Comparison of ENCODE assay signal across 1 cellular context in the genomic region with DNA sequence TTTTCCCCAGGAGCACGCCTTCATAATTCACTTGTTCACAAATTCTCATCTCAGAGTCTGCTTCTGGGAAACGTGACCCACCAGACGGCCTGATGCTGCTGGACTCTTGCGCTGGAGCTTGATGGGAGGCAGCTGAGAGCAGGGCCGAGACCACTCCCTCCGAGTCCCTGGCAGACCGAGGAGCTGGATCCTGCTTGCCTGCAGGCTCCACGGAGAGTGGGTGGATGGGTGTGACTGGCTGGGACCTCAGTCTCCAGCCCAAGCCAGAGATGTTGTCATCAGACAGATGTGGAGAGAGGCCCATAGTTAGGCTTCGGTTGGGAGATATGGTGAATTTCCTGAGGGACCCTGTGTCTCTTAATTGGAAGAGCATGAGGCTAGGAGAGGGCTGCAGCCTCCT.
TF ChIP-seq lines count a peak whose summit lies in the region.

No MANE protein-coding gene starts in this region.

TF ChIP-seq in WTC11, 78 proteins besides CTCF, POLR2A, EP300 and RAD21 (continued from another document):
- TF ChIP-seq, protein P1, sequence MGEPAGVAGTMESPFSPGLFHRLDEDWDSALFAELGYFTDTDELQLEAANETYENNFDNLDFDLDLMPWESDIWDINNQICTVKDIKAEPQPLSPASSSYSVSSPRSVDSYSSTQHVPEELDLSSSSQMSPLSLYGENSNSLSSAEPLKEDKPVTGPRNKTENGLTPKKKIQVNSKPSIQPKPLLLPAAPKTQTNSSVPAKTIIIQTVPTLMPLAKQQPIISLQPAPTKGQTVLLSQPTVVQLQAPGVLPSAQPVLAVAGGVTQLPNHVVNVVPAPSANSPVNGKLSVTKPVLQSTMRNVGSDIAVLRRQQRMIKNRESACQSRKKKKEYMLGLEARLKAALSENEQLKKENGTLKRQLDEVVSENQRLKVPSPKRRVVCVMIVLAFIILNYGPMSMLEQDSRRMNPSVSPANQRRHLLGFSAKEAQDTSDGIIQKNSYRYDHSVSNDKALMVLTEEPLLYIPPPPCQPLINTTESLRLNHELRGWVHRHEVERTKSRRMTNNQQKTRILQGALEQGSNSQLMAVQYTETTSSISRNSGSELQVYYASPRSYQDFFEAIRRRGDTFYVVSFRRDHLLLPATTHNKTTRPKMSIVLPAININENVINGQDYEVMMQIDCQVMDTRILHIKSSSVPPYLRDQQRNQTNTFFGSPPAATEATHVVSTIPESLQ (CRISPR knock-in tag; IDR thresholded peaks at IDR 0.05): no peak
- TF ChIP-seq, protein P2, sequence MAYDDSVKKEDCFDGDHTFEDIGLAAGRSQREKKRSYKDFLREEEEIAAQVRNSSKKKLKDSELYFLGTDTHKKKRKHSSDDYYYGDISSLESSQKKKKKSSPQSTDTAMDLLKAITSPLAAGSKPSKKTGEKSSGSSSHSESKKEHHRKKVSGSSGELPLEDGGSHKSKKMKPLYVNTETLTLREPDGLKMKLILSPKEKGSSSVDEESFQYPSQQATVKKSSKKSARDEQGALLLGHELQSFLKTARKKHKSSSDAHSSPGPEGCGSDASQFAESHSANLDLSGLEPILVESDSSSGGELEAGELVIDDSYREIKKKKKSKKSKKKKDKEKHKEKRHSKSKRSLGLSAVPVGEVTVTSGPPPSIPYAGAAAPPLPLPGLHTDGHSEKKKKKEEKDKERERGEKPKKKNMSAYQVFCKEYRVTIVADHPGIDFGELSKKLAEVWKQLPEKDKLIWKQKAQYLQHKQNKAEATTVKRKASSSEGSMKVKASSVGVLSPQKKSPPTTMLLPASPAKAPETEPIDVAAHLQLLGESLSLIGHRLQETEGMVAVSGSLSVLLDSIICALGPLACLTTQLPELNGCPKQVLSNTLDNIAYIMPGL (CRISPR knock-in tag; IDR thresholded peaks at IDR 0.05): no peak
- TF ChIP-seq, protein P3, sequence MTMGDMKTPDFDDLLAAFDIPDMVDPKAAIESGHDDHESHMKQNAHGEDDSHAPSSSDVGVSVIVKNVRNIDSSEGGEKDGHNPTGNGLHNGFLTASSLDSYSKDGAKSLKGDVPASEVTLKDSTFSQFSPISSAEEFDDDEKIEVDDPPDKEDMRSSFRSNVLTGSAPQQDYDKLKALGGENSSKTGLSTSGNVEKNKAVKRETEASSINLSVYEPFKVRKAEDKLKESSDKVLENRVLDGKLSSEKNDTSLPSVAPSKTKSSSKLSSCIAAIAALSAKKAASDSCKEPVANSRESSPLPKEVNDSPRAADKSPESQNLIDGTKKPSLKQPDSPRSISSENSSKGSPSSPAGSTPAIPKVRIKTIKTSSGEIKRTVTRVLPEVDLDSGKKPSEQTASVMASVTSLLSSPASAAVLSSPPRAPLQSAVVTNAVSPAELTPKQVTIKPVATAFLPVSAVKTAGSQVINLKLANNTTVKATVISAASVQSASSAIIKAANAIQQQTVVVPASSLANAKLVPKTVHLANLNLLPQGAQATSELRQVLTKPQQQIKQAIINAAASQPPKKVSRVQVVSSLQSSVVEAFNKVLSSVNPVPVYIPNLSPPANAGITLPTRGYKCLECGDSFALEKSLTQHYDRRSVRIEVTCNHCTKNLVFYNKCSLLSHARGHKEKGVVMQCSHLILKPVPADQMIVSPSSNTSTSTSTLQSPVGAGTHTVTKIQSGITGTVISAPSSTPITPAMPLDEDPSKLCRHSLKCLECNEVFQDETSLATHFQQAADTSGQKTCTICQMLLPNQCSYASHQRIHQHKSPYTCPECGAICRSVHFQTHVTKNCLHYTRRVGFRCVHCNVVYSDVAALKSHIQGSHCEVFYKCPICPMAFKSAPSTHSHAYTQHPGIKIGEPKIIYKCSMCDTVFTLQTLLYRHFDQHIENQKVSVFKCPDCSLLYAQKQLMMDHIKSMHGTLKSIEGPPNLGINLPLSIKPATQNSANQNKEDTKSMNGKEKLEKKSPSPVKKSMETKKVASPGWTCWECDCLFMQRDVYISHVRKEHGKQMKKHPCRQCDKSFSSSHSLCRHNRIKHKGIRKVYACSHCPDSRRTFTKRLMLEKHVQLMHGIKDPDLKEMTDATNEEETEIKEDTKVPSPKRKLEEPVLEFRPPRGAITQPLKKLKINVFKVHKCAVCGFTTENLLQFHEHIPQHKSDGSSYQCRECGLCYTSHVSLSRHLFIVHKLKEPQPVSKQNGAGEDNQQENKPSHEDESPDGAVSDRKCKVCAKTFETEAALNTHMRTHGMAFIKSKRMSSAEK (CRISPR knock-in tag; IDR thresholded peaks at IDR 0.05; ENCODE audit: borderline replicate concordance): no peak
- no peak for TF ChIP-seq ZNF121 (CRISPR knock-in tag; IDR thresholded peaks at IDR 0.05)
- TF ChIP-seq, protein P4, sequence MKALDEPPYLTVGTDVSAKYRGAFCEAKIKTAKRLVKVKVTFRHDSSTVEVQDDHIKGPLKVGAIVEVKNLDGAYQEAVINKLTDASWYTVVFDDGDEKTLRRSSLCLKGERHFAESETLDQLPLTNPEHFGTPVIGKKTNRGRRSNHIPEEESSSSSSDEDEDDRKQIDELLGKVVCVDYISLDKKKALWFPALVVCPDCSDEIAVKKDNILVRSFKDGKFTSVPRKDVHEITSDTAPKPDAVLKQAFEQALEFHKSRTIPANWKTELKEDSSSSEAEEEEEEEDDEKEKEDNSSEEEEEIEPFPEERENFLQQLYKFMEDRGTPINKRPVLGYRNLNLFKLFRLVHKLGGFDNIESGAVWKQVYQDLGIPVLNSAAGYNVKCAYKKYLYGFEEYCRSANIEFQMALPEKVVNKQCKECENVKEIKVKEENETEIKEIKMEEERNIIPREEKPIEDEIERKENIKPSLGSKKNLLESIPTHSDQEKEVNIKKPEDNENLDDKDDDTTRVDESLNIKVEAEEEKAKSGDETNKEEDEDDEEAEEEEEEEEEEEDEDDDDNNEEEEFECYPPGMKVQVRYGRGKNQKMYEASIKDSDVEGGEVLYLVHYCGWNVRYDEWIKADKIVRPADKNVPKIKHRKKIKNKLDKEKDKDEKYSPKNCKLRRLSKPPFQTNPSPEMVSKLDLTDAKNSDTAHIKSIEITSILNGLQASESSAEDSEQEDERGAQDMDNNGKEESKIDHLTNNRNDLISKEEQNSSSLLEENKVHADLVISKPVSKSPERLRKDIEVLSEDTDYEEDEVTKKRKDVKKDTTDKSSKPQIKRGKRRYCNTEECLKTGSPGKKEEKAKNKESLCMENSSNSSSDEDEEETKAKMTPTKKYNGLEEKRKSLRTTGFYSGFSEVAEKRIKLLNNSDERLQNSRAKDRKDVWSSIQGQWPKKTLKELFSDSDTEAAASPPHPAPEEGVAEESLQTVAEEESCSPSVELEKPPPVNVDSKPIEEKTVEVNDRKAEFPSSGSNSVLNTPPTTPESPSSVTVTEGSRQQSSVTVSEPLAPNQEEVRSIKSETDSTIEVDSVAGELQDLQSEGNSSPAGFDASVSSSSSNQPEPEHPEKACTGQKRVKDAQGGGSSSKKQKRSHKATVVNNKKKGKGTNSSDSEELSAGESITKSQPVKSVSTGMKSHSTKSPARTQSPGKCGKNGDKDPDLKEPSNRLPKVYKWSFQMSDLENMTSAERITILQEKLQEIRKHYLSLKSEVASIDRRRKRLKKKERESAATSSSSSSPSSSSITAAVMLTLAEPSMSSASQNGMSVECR (CRISPR knock-in tag; IDR thresholded peaks at IDR 0.05; ENCODE audit: borderline replicate concordance): no peak
- TF ChIP-seq, protein P5, sequence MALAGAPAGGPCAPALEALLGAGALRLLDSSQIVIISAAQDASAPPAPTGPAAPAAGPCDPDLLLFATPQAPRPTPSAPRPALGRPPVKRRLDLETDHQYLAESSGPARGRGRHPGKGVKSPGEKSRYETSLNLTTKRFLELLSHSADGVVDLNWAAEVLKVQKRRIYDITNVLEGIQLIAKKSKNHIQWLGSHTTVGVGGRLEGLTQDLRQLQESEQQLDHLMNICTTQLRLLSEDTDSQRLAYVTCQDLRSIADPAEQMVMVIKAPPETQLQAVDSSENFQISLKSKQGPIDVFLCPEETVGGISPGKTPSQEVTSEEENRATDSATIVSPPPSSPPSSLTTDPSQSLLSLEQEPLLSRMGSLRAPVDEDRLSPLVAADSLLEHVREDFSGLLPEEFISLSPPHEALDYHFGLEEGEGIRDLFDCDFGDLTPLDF (CRISPR knock-in tag; IDR thresholded peaks at IDR 0.05): no peak
- TF ChIP-seq PRRX2 (CRISPR knock-in tag; IDR thresholded peaks at IDR 0.05): no peak
- TF ChIP-seq ZNF138 (CRISPR knock-in tag; conservative IDR thresholded peaks at IDR 0.05): no peak
- no peak for TF ChIP-seq ZBTB21 (CRISPR knock-in tag; IDR thresholded peaks at IDR 0.05; ENCODE audit: borderline replicate concordance)
- no peak for TF ChIP-seq ZNF317 (CRISPR knock-in tag; IDR thresholded peaks at IDR 0.05; ENCODE audit: borderline replicate concordance, low read depth)
- no peak for TF ChIP-seq CREB1 (CRISPR knock-in tag; IDR thresholded peaks at IDR 0.05)
- no peak for TF ChIP-seq FOXJ3 (CRISPR knock-in tag; IDR thresholded peaks at IDR 0.05; ENCODE audit: borderline replicate concordance)
- no peak for TF ChIP-seq ELF4 (CRISPR knock-in tag; IDR thresholded peaks at IDR 0.05; ENCODE audit: low read depth)
- no peak for TF ChIP-seq SOX15 (CRISPR knock-in tag; IDR thresholded peaks at IDR 0.05)
